In the genomic region with DNA sequence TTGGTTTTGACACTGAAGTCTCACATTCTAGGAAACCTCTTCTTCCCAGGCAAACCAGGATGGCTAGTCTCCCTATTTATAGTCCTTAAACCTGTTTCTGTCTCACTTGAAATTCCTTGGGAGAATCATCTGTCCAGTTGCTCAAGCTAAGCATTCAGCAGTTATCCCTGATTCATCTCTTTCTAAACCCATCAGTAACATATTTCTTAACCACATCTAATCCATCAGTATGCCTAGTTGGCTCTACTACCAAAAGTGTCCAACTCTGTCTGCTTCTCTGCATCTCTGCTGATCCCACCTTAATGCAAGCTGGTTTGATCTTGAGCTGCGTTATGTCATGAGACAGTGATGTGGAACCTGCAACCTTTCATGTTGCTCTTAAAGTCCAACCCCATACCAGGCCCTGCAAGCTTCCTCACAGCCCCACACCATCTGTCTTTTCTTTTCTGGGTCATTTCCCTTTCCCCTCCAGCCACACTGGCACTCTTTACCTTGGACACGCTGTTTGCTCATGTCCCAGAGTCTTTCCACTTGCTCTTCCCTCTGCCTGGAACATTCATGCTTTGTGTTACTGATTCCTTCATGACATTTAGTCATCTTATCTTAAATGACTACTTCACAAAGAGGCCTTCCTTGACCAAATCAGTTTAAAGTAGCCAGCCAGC, we compare ENCODE assay signal across 10 cellular contexts.
DNase-seq lines count a peak whose midpoint lies in the region; ATAC-seq and TF ChIP-seq lines count a peak whose summit lies in the region.
"Had no signal": no experiment of that assay in that cellular context is flagged by ENCODE, and none has a peak within 500 bp of the region (broad histone marks: within the 10 kb centered on the region; RNA-seq: fewer than 3 reads in every experiment).

No MANE protein-coding gene starts in this region.

- peaks cover 60% of the 10 kb centered on the region for H3K4me1 Mint-ChIP-seq in activated T-cell treated with anti-CD3 and anti-CD28 coated beads, Interleukin-2, amount 50 U/mL, for 24 hours (ENCODE audit: low read depth)
- H3K4me1 Mint-ChIP-seq in activated T-cell treated with anti-CD3 and anti-CD28 coated beads, Interleukin-2, amount 50 U/mL, for 72 hours (ENCODE audit: low read depth): peaks cover 62% of the 10 kb centered on the region
- peaks cover 28% of the 10 kb centered on the region for H3K4me1 Mint-ChIP-seq in T-helper 17 cell

- intact Hi-C loops in spleen (cut with DNase I; ENCODE audit: low total_unique reads): no loop called here

- peaks cover 11% of the 10 kb centered on the region for H3K36me3 Mint-ChIP-seq in activated T-cell treated with anti-CD3 and anti-CD28 coated beads, Interleukin-2, amount 50 U/mL, for 24 hours (ENCODE audit: low read depth)
- peaks cover 2 to 4% of the 10 kb centered on the region in 2 donors for H3K36me3 Mint-ChIP-seq in activated T-cell treated with anti-CD3 and anti-CD28 coated beads, Interleukin-2, amount 50 U/mL, for 72 hours (ENCODE audit: insufficient read depth in 2 of 2)
- H3K36me3 Mint-ChIP-seq in T-helper 17 cell (ENCODE audit: low read depth): peaks cover 8% of the 10 kb centered on the region

- no peaks in the 10 kb centered on the region for H3K36me3 ChIP-seq in spleen

- H3K27me3 ChIP-seq in spleen (replicated peaks in 1 of 7): no peaks in the 10 kb centered on the region

- no peaks in the 10 kb centered on the region for H3K9me3 Mint-ChIP-seq in activated T-cell treated with anti-CD3 and anti-CD28 coated beads, Interleukin-2, amount 50 U/mL, for 24 hours
- peaks cover 0 to 1% of the 10 kb centered on the region in 2 donors for H3K9me3 Mint-ChIP-seq in activated T-cell treated with anti-CD3 and anti-CD28 coated beads, Interleukin-2, amount 50 U/mL, for 72 hours

- no peak for TF ChIP-seq CTCF in fibroblast of villous mesenchyme (IDR thresholded peaks at IDR 0.05; ENCODE audit: insufficient read depth, low read depth, low read length)
- no peak for TF ChIP-seq CTCF in spleen (IDR thresholded peaks at IDR 0.05 in 8 of 11, conservative IDR thresholded peaks at IDR 0.05 in 3 of 11)

- H3K27ac Mint-ChIP-seq in activated T-cell treated with anti-CD3 and anti-CD28 coated beads, Interleukin-2, amount 50 U/mL, for 24 hours: peak overlapping the region; percentile 10
- no peak overlapping the region for H3K27ac Mint-ChIP-seq in activated T-cell treated with anti-CD3 and anti-CD28 coated beads, Interleukin-2, amount 50 U/mL, for 72 hours
- H3K27ac Mint-ChIP-seq in T-helper 17 cell: peak overlapping the region; percentile 66

- ATAC-seq in activated T-cell treated with anti-CD3 and anti-CD28 coated beads, Interleukin-2, amount 50 U/mL, for 72 hours (replicated peaks in 1 of 2): no peak
- ATAC-seq in T-helper 17 cell: no peak
- no peak for ATAC-seq in HG03108 (IDR thresholded peaks at IDR 0.05; ENCODE audit: unreplicated experiment)

- H3K4me3 ChIP-seq in fibroblast of villous mesenchyme (ENCODE audit: low read depth, low read length): no peak overlapping the region
- no peak overlapping the region for H3K4me3 ChIP-seq in spleen
- H3K4me3 ChIP-seq: SK-N-MC had no signal

- H3K27ac ChIP-seq in spleen: peak overlapping the region in 5 of 8 donors; percentile 24 to 47 (median 29)
- H3K27ac ChIP-seq: SK-N-MC had no signal

- no peak for DNase-seq in activated T-cell treated with anti-CD3 and anti-CD28 coated beads, Interleukin-2, amount 50 U/mL, for 24 hours
- no peak for DNase-seq in activated T-cell treated with anti-CD3 and anti-CD28 coated beads, Interleukin-2, amount 50 U/mL, for 72 hours
- DNase-seq in T-helper 17 cell: no peak
- peak; percentile 93 for DNase-seq in fibroblast of villous mesenchyme (ENCODE audit: low read depth)
- no peak for DNase-seq in spleen
- DNase-seq in NCI-H187 treated with DMSO at 0.1 percent for 48 hours (lab: John Stamatoyannopoulos, UW): no peak
- no peak for DNase-seq in hypothalamus (lab: John Stamatoyannopoulos, UW)
- DNase-seq: AML-193 had no signal

- H3K27me3 Mint-ChIP-seq in activated T-cell treated with anti-CD3 and anti-CD28 coated beads, Interleukin-2, amount 50 U/mL, for 24 hours: no peaks in the 10 kb centered on the region
- no peaks in the 10 kb centered on the region for H3K27me3 Mint-ChIP-seq in activated T-cell treated with anti-CD3 and anti-CD28 coated beads, Interleukin-2, amount 50 U/mL, for 72 hours (ENCODE audit: low read depth)
- H3K27me3 Mint-ChIP-seq in T-helper 17 cell: no peaks in the 10 kb centered on the region

- peaks cover 29 to 75% (median 47%) of the 10 kb centered on the region in 6 donors for H3K4me1 ChIP-seq in spleen

- 80 to 88% (median 88%) methylated on average over 2 of the region's 2 CpGs for WGBS in spleen, 5 donors

- no peak overlapping the region for H3K4me3 Mint-ChIP-seq in activated T-cell treated with anti-CD3 and anti-CD28 coated beads, Interleukin-2, amount 50 U/mL, for 24 hours
- H3K4me3 Mint-ChIP-seq in activated T-cell treated with anti-CD3 and anti-CD28 coated beads, Interleukin-2, amount 50 U/mL, for 72 hours: no peak overlapping the region
- no peak overlapping the region for H3K4me3 Mint-ChIP-seq in T-helper 17 cell

- TF ChIP-seq POLR2A in spleen (IDR thresholded peaks at IDR 0.05): no peak

- H3K9me3 ChIP-seq in T-helper 17 cell (ENCODE audit: control insufficient read depth, low read length, poor library complexity, severe bottlenecking) (no peaks in the 10 kb centered on the region), spleen (no peaks in the 10 kb centered on the region)
